Comparison of ENCODE assay signal across 14 cellular contexts in genomic region chr16:73125860-73126259, GRCh38.
DNase-seq lines count a peak whose midpoint lies in the region; ATAC-seq and TF ChIP-seq lines count a peak whose summit lies in the region.
"Had no signal": no experiment of that assay in that cellular context is flagged by ENCODE, and none has a peak within 500 bp of the region (broad histone marks: within the 10 kb centered on the region; RNA-seq: fewer than 3 reads in every experiment).

No MANE protein-coding gene starts in this region.

- peak; percentile 43 for ATAC-seq in naive thymus-derived CD4-positive, alpha-beta T cell
- ATAC-seq in T-helper 17 cell, result no peak
- ATAC-seq: naive thymus-derived CD8-positive, alpha-beta T cell had no signal

- peak overlapping the region; percentile 67 for H3K27ac Mint-ChIP-seq in dendritic cell treated with granulocyte-macrophage colony-stimulating factor and Interleukin-4, amounts not matched to agents 40 ng/mL and 50 ng/mL, for 4 days
- no peak overlapping the region for H3K27ac Mint-ChIP-seq in naive thymus-derived CD4-positive, alpha-beta T cell
- no peak overlapping the region for H3K27ac Mint-ChIP-seq in T-helper 17 cell
- H3K27ac Mint-ChIP-seq: activated naive CD4-positive, alpha-beta T cell treated with anti-CD3 and anti-CD28 coated beads, Interleukin-2, amount 50 U/mL, for 24 hours had no signal

- H3K36me3 Mint-ChIP-seq in dendritic cell treated with granulocyte-macrophage colony-stimulating factor and Interleukin-4, amounts not matched to agents 40 ng/mL and 50 ng/mL, for 4 days (ENCODE audit: low read depth), result no peaks in the 10 kb centered on the region
- H3K36me3 Mint-ChIP-seq in naive thymus-derived CD4-positive, alpha-beta T cell, result peaks cover 0 to 4% (median 0%) of the 10 kb centered on the region in 5 donors
- H3K36me3 Mint-ChIP-seq in T-helper 17 cell (ENCODE audit: low read depth), result peaks cover 5% of the 10 kb centered on the region
- H3K36me3 Mint-ChIP-seq: activated naive CD4-positive, alpha-beta T cell treated with anti-CD3 and anti-CD28 coated beads, Interleukin-2, amount 50 U/mL, for 24 hours; naive thymus-derived CD8-positive, alpha-beta T cell had no signal

- no peaks in the 10 kb centered on the region for H3K27me3 ChIP-seq in BLaER1 treated with 17β-estradiol and CSF1 and Interleukin-3, amounts not matched to agents 10 nM and 100 nM
- no peaks in the 10 kb centered on the region for H3K27me3 ChIP-seq in naive thymus-derived CD4-positive, alpha-beta T cell (ENCODE audit: control insufficient read depth in 2 of 2, insufficient read depth in 2 of 2, low read length in 2 of 2)
- H3K27me3 ChIP-seq in esophagus muscularis mucosa, result peaks cover 0 to 6% (median 0%) of the 10 kb centered on the region in 4 donors

- peak overlapping the region in 3 of 11 experiments; percentile 17 to 52 (median 20); a peak in 4 of 22 replicates for H3K9ac ChIP-seq in BLaER1 treated with 17β-estradiol and CSF1 and Interleukin-3, amounts not matched to agents 10 nM and 100 nM

- peaks cover 18 to 89% (median 57%) of the 10 kb centered on the region in 10 experiments for H3K4me1 ChIP-seq in BLaER1 treated with 17β-estradiol and CSF1 and Interleukin-3, amounts not matched to agents 10 nM and 100 nM
- H3K4me1 ChIP-seq in naive thymus-derived CD4-positive, alpha-beta T cell (ENCODE audit: control insufficient read depth in 2 of 2, insufficient read depth in 2 of 2, low read length in 2 of 2), result peaks cover 0 to 5% of the 10 kb centered on the region in 2 donors
- peaks cover 0 to 10% (median 9%) of the 10 kb centered on the region in 4 donors for H3K4me1 ChIP-seq in esophagus muscularis mucosa

- intact Hi-C loops in dendritic cell treated with granulocyte-macrophage colony-stimulating factor and Interleukin-4, amounts not matched to agents 40 ng/mL and 50 ng/mL, for 4 days (cut with micrococcal nuclease), result loop anchor here (10.0 kb wide), 1 partner anchor 49 kb away; no protein-coding TSS in a partner anchor
- intact Hi-C loops in naive thymus-derived CD4-positive, alpha-beta T cell (cut with micrococcal nuclease), result no loop called here
- intact Hi-C loops in esophagus muscularis mucosa (cut with DNase I), result no loop called here

- no peaks in the 10 kb centered on the region for H3K9me3 Mint-ChIP-seq in dendritic cell treated with granulocyte-macrophage colony-stimulating factor and Interleukin-4, amounts not matched to agents 40 ng/mL and 50 ng/mL, for 4 days
- peaks cover 0 to 13% (median 3%) of the 10 kb centered on the region in 11 donors for H3K9me3 Mint-ChIP-seq in naive thymus-derived CD4-positive, alpha-beta T cell
- H3K9me3 Mint-ChIP-seq: activated naive CD4-positive, alpha-beta T cell treated with anti-CD3 and anti-CD28 coated beads, Interleukin-2, amount 50 U/mL, for 24 hours had no signal

- WGBS in esophagus muscularis mucosa, result 79% methylated on average over 3 of the region's 3 CpGs

- in situ Hi-C loops in GM13976 (cut with MboI; ENCODE audit: low sequenced_read_pairs, unreplicated experiment), result no loop called here

- H3K9me3 ChIP-seq in BLaER1 treated with 17β-estradiol and CSF1 and Interleukin-3, amounts not matched to agents 10 nM and 100 nM (replicated peaks in 1 of 11), result peaks cover 0 to 11% (median 0%) of the 10 kb centered on the region in 11 experiments; a peak in 6 of 22 replicates
- no peaks in the 10 kb centered on the region for H3K9me3 ChIP-seq in naive thymus-derived CD4-positive, alpha-beta T cell (ENCODE audit: control insufficient read depth in 2 of 3, low read length in 3 of 3)
- H3K9me3 ChIP-seq in esophagus muscularis mucosa (peaks cover 0 to 4% (median 0%) of the 10 kb centered on the region in 4 donors), T-helper 17 cell (ENCODE audit: control insufficient read depth, low read length, poor library complexity, severe bottlenecking) (no peaks in the 10 kb centered on the region)

- peak; percentile 62 for DNase-seq in M059J (ENCODE audit: low read depth)
- no peak for DNase-seq in naive thymus-derived CD4-positive, alpha-beta T cell
- no peak for DNase-seq in esophagus muscularis mucosa (ENCODE audit: extremely low spot score)
- DNase-seq in NCI-H526 (lab: John Stamatoyannopoulos, UW), result no peak
- DNase-seq in T-helper 17 cell, result no peak
- no peak for DNase-seq in GM13976 (ENCODE audit: low spot score)
- DNase-seq: activated CD4-positive, alpha-beta T cell treated with anti-CD3 and anti-CD28 coated beads for 48 hours; effector CD4-positive, alpha-beta T cell; naive thymus-derived CD8-positive, alpha-beta T cell; SIG-M5; stimulated activated naive CD4-positive, alpha-beta T cell treated with Interleukin-2 at 50 U/mL for 16 hours had no signal

- H3K4me2 ChIP-seq in BLaER1 treated with 17β-estradiol and CSF1 and Interleukin-3, amounts not matched to agents 10 nM and 100 nM, result peak overlapping the region in 9 of 11 experiments; percentile 10 to 87 (median 80); a peak in 15 of 22 replicates

- POLR2A ChIA-PET in naive thymus-derived CD4-positive, alpha-beta T cell (lab: Charles Lee), result no interaction called here

- no peak overlapping the region for H3K4me3 ChIP-seq in BLaER1 treated with 17β-estradiol and CSF1 and Interleukin-3, amounts not matched to agents 10 nM and 100 nM
- H3K4me3 ChIP-seq in naive thymus-derived CD4-positive, alpha-beta T cell (ENCODE audit: low read length), result no peak overlapping the region
- H3K4me3 ChIP-seq in esophagus muscularis mucosa, result no peak overlapping the region

- H3K27ac ChIP-seq in BLaER1 treated with 17β-estradiol and CSF1 and Interleukin-3, amounts not matched to agents 10 nM and 100 nM, result peak overlapping the region in 7 of 11 experiments; percentile 7 to 93 (median 91); a peak in 12 of 22 replicates
- no peak overlapping the region for H3K27ac ChIP-seq in naive thymus-derived CD4-positive, alpha-beta T cell (ENCODE audit: low read depth, low read length)
- H3K27ac ChIP-seq in esophagus muscularis mucosa (replicated peaks in 1 of 4), result peak overlapping the region in 2 of 4 donors; percentile 6 to 47

- no peak for TF ChIP-seq EP300 in esophagus muscularis mucosa (IDR thresholded peaks at IDR 0.05)

- peaks cover 0 to 5% (median 0%) of the 10 kb centered on the region in 11 experiments; a peak in 2 of 22 replicates for H3K36me3 ChIP-seq in BLaER1 treated with 17β-estradiol and CSF1 and Interleukin-3, amounts not matched to agents 10 nM and 100 nM
- no peaks in the 10 kb centered on the region for H3K36me3 ChIP-seq in naive thymus-derived CD4-positive, alpha-beta T cell (ENCODE audit: control insufficient read depth in 2 of 3, insufficient read depth in 3 of 3, low read length in 3 of 3)
- no peaks in the 10 kb centered on the region for H3K36me3 ChIP-seq in esophagus muscularis mucosa

- peaks cover 58% of the 10 kb centered on the region for H3K4me1 Mint-ChIP-seq in dendritic cell treated with granulocyte-macrophage colony-stimulating factor and Interleukin-4, amounts not matched to agents 40 ng/mL and 50 ng/mL, for 4 days (ENCODE audit: low read depth)
- peaks cover 0 to 17% (median 10%) of the 10 kb centered on the region in 7 donors for H3K4me1 Mint-ChIP-seq in naive thymus-derived CD4-positive, alpha-beta T cell
- H3K4me1 Mint-ChIP-seq in T-helper 17 cell, result peaks cover 6% of the 10 kb centered on the region

- H3K27me3 Mint-ChIP-seq in dendritic cell treated with granulocyte-macrophage colony-stimulating factor and Interleukin-4, amounts not matched to agents 40 ng/mL and 50 ng/mL, for 4 days, result no peaks in the 10 kb centered on the region
- H3K27me3 Mint-ChIP-seq in naive thymus-derived CD4-positive, alpha-beta T cell, result peaks cover 0 to 13% (median 0%) of the 10 kb centered on the region in 5 donors
- no peaks in the 10 kb centered on the region for H3K27me3 Mint-ChIP-seq in T-helper 17 cell
- H3K27me3 Mint-ChIP-seq: activated naive CD4-positive, alpha-beta T cell treated with anti-CD3 and anti-CD28 coated beads, Interleukin-2, amount 50 U/mL, for 24 hours had no signal

- TF ChIP-seq CTCF in esophagus muscularis mucosa (IDR thresholded peaks at IDR 0.05), result no peak
- TF ChIP-seq CTCF in GM13976 (IDR thresholded peaks at IDR 0.05; ENCODE audit: borderline replicate concordance, control extremely low read depth, extremely low read depth, insufficient read depth, missing control alignments), result no peak

- H4K20me1 ChIP-seq in BLaER1 treated with 17β-estradiol and CSF1 and Interleukin-3, amounts not matched to agents 10 nM and 100 nM, result no peaks in the 10 kb centered on the region

- TF ChIP-seq POLR2A in esophagus muscularis mucosa (IDR thresholded peaks at IDR 0.05; ENCODE audit: low read depth), result no peak

- no peak overlapping the region for H3K4me3 Mint-ChIP-seq in dendritic cell treated with granulocyte-macrophage colony-stimulating factor and Interleukin-4, amounts not matched to agents 40 ng/mL and 50 ng/mL, for 4 days
- H3K4me3 Mint-ChIP-seq in naive thymus-derived CD4-positive, alpha-beta T cell, result no peak overlapping the region
- no peak overlapping the region for H3K4me3 Mint-ChIP-seq in T-helper 17 cell
- H3K4me3 Mint-ChIP-seq: activated naive CD4-positive, alpha-beta T cell treated with anti-CD3 and anti-CD28 coated beads, Interleukin-2, amount 50 U/mL, for 24 hours; naive thymus-derived CD8-positive, alpha-beta T cell had no signal

- CTCF ChIA-PET in naive thymus-derived CD4-positive, alpha-beta T cell (lab: Charles Lee), result no interaction called here
